In genomic region chr7:70838292-70838907, GRCh38 we compare ENCODE assay signal across 2 cellular contexts.
TF ChIP-seq lines count a peak whose summit lies in the region.

No MANE protein-coding gene starts in this region.

TF ChIP-seq in HepG2, 621 proteins besides CTCF, POLR2A, EP300 and RAD21 (continued from another document):
- TF ChIP-seq, protein P1, sequence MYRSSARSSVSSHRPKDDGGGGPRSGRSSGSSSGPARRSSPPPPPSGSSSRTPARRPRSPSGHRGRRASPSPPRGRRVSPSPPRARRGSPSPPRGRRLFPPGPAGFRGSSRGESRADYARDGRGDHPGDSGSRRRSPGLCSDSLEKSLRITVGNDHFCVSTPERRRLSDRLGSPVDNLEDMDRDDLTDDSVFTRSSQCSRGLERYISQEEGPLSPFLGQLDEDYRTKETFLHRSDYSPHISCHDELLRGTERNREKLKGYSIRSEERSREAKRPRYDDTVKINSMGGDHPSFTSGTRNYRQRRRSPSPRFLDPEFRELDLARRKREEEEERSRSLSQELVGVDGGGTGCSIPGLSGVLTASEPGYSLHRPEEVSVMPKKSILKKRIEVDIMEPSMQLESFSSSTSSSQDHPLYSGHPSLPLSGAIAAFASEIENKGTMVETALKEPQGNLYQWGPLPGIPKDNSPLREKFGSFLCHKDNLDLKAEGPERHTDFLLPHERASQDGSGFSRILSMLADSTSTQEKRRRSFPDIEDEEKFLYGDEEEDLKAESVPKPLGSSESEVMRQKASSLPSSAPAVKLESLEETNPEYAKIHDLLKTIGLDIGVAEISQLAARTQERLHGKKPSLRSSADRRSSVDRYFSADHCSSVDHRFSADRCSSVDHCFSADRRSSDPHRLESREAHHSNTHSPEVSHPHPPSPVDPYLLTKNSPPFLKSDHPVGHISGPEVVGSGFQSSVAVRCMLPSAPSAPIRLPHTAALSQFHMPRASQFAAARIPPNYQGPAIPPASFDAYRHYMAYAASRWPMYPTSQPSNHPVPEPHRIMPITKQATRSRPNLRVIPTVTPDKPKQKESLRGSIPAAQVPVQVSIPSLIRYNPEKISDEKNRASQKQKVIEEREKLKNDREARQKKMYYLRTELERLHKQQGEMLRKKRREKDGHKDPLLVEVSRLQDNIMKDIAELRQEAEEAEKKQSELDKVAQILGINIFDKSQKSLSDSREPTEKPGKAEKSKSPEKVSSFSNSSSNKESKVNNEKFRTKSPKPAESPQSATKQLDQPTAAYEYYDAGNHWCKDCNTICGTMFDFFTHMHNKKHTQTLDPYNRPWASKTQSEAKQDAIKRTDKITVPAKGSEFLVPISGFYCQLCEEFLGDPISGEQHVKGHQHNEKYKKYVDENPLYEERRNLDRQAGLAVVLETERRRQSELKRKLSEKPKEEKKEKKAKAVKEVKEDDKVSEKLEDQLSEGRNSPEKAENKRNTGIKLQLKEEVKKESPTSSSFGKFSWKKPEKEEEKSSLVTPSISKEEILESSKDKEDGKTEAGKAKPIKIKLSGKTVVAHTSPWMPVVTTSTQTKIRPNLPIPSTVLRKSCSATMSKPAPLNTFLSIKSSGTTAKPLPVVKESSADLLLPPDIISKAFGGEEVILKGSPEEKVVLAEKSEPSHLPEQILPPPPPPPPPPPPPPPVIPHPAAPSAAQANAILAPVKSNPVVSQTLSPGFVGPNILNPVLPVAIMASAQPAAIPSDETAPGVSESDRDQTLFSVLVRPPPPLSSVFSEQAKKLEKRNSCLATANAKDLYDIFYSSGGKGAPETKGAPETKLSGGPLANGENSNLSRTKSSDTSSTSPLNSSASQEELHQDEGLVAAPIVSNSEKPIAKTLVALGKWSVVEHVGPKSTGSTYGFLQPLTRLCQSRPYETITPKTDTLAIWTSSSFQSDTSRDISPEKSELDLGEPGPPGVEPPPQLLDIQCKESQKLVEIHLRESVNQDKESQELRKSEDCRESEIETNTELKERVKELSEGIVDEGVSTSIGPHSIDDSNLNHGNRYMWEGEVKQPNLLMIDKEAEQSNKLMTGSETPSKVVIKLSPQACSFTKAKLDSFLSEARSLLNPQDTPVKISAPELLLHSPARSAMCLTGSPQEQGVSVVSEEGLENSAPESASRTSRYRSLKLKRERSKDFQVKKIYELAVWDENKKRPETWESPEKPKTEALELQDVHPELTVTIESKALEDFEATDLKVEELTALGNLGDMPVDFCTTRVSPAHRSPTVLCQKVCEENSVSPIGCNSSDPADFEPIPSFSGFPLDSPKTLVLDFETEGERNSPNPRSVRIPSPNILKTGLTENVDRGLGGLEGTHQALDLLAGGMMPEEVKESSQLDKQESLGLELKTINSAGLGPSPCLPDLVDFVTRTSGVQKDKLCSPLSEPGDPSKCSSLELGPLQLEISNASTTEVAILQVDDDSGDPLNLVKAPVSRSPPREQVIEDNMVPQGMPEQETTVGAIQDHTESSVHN (CRISPR knock-in tag; IDR thresholded peaks at IDR 0.05), result no peak
- no peak for TF ChIP-seq RELA (CRISPR knock-in tag; IDR thresholded peaks at IDR 0.05)
- no peak for TF ChIP-seq FOXA1 (IDR thresholded peaks at IDR 0.05)
- TF ChIP-seq FOXA1 (CRISPR knock-in tag; IDR thresholded peaks at IDR 0.05), result peak; percentile 58
- TF ChIP-seq, protein P2, sequence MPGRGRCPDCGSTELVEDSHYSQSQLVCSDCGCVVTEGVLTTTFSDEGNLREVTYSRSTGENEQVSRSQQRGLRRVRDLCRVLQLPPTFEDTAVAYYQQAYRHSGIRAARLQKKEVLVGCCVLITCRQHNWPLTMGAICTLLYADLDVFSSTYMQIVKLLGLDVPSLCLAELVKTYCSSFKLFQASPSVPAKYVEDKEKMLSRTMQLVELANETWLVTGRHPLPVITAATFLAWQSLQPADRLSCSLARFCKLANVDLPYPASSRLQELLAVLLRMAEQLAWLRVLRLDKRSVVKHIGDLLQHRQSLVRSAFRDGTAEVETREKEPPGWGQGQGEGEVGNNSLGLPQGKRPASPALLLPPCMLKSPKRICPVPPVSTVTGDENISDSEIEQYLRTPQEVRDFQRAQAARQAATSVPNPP (CRISPR knock-in tag; IDR thresholded peaks at IDR 0.05), result no peak
- no peak for TF ChIP-seq RARG (CRISPR knock-in tag; IDR thresholded peaks at IDR 0.05; ENCODE audit: low read depth)

TF ChIP-seq in K562, 482 proteins besides CTCF, POLR2A, EP300 and RAD21 (continued from another document):
- TF ChIP-seq, protein P3, sequence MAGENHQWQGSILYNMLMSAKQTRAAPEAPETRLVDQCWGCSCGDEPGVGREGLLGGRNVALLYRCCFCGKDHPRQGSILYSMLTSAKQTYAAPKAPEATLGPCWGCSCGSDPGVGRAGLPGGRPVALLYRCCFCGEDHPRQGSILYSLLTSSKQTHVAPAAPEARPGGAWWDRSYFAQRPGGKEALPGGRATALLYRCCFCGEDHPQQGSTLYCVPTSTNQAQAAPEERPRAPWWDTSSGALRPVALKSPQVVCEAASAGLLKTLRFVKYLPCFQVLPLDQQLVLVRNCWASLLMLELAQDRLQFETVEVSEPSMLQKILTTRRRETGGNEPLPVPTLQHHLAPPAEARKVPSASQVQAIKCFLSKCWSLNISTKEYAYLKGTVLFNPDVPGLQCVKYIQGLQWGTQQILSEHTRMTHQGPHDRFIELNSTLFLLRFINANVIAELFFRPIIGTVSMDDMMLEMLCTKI (IDR thresholded peaks at IDR 0.05; ENCODE audit: partially characterized antibody), result no peak
- no peak for TF ChIP-seq RHOXF2B (CRISPR knock-in tag; conservative IDR thresholded peaks at IDR 0.05)
- no peak for TF ChIP-seq ZNF212 (CRISPR knock-in tag; IDR thresholded peaks at IDR 0.05)
- TF ChIP-seq HMG20B (CRISPR knock-in tag; IDR thresholded peaks at IDR 0.05), result no peak
- TF ChIP-seq EGR1 (conservative IDR thresholded peaks at IDR 0.05), result no peak
